ENCODE assay signal across 8 cellular contexts in the genomic region with DNA sequence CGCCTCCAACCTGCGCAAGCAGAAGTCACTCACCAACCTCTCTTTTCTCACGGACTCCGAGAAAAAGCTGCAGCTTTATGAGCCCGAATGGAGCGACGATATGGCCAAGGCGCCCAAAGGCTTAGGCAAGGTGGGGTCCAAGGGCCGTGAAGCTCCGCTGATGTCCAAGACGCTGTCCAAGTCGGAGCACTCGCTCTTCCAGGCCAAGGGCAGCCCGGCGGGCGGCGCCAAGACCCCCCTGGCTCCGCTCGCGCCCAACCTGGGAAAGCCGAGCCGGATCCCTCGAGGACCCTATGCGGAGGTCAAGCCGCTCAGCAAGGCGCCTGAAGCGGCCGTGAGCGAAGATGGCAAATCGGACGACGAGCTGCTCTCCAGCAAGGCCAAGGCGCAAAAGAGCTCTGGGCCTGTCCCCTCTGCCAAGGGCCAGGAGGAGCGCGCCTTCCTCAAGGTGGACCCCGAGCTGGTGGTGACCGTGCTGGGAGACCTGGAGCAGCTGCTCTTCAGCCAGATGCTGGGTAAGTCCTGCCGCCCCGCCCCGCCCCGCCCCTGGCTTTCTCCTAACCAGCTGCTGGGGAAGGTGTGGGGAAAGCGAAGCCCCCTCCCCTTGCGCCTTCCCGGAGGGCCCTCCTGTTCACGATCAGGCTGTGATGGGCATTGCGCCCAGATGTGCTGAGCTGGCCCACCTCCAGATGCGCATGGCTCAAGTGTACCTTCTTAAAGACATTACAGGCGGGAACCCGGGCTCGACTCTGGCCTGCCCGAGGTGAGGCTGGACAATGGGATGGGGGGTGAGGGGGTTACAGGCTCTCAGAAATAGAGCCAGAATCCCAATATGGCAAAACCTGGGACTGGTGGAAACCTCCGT.
DNase-seq lines count a peak whose midpoint lies in the region; ATAC-seq and TF ChIP-seq lines count a peak whose summit lies in the region.
"Had no signal": no experiment of that assay in that cellular context is flagged by ENCODE, and none has a peak within 500 bp of the region (broad histone marks: within the 10 kb centered on the region; RNA-seq: fewer than 3 reads in every experiment).

No MANE protein-coding gene starts in this region.

- H3K4me1 Mint-ChIP-seq in activated T-helper 17 cell treated with anti-CD3 and anti-CD28 coated beads, Interleukin-2, amount 50 U/mL, for 72 hours, result no peaks in the 10 kb centered on the region
- no peaks in the 10 kb centered on the region for H3K4me1 Mint-ChIP-seq in activated naive CD4-positive, alpha-beta T cell treated with anti-CD3 and anti-CD28 coated beads, Interleukin-2, amount 10 ng/mL, durations not matched to agents 7 days and 5 days

- CTCF ChIA-PET in activated naive CD4-positive, alpha-beta T cell treated with anti-CD3 and anti-CD28 coated beads, Interleukin-2, amount 10 ng/mL, durations not matched to agents 7 days and 5 days (lab: Charles Lee), result no interaction called here

- DNase-seq in thoracic aorta (ENCODE audit: low spot score), result no peak
- DNase-seq in activated naive CD4-positive, alpha-beta T cell treated with anti-CD3 and anti-CD28 coated beads, Interleukin-2, amount 10 ng/mL, durations not matched to agents 7 days and 5 days, result no peak
- DNase-seq in activated naive CD4-positive, alpha-beta T cell treated with anti-CD3 and anti-CD28 coated beads, Interleukin-2, amount 50 U/mL, for 72 hours (ENCODE audit: low spot score in 2 of 2), result no peak
- no peak for DNase-seq in NCI-H526 treated with DMSO at 0.1 percent for 48 hours (lab: John Stamatoyannopoulos, UW)

- H3K36me3 ChIP-seq in HUES48 (ENCODE audit: control insufficient read depth, insufficient read depth, low read length), result no peaks in the 10 kb centered on the region
- H3K36me3 ChIP-seq in iPS-20b (ENCODE audit: insufficient read depth, low read depth, low read length), result no peaks in the 10 kb centered on the region
- no peaks in the 10 kb centered on the region for H3K36me3 ChIP-seq in thoracic aorta

- peaks cover 28% of the 10 kb centered on the region for H3K27me3 Mint-ChIP-seq in activated T-helper 17 cell treated with anti-CD3 and anti-CD28 coated beads, Interleukin-2, amount 50 U/mL, for 72 hours
- H3K27me3 Mint-ChIP-seq in activated naive CD4-positive, alpha-beta T cell treated with anti-CD3 and anti-CD28 coated beads, Interleukin-2, amount 10 ng/mL, durations not matched to agents 7 days and 5 days, result peaks cover 73% of the 10 kb centered on the region

- H3K27ac ChIP-seq in HUES48 (ENCODE audit: low read depth, low read length), result no peak overlapping the region
- no peak overlapping the region for H3K27ac ChIP-seq in iPS-20b (ENCODE audit: low read length)
- peak overlapping the region; percentile 47 for H3K27ac ChIP-seq in thoracic aorta
- H3K27ac ChIP-seq: KMS-11 had no signal

- H3K9me3 ChIP-seq in HUES48 (ENCODE audit: control insufficient read depth, insufficient read depth, low read length) (no peaks in the 10 kb centered on the region), iPS-20b (ENCODE audit: insufficient read depth, low read depth, low read length) (no peaks in the 10 kb centered on the region), thoracic aorta (no peaks in the 10 kb centered on the region)

- no peaks in the 10 kb centered on the region for H3K9me3 Mint-ChIP-seq in activated T-helper 17 cell treated with anti-CD3 and anti-CD28 coated beads, Interleukin-2, amount 50 U/mL, for 72 hours
- no peaks in the 10 kb centered on the region for H3K9me3 Mint-ChIP-seq in activated naive CD4-positive, alpha-beta T cell treated with anti-CD3 and anti-CD28 coated beads, Interleukin-2, amount 10 ng/mL, durations not matched to agents 7 days and 5 days
- no peaks in the 10 kb centered on the region for H3K9me3 Mint-ChIP-seq in activated naive CD4-positive, alpha-beta T cell treated with anti-CD3 and anti-CD28 coated beads, Interleukin-2, amount 50 U/mL, for 72 hours

- H3K9ac ChIP-seq in HUES48 (ENCODE audit: low read depth, low read length), result peak overlapping the region; percentile 34; the same call in 1 of the 2 replicates
- H3K9ac ChIP-seq in iPS-20b (ENCODE audit: low read depth, low read length), result peak overlapping the region; percentile 69; the same call in 1 of the 2 replicates
- H3K9ac ChIP-seq: KMS-11 had no signal

- H3K4me3 ChIP-seq in HUES48 (ENCODE audit: low read depth, low read length) (peak overlapping the region; percentile 67), iPS-20b (ENCODE audit: low read length) (peak overlapping the region; percentile 82), thoracic aorta (peak overlapping the region; percentile 80)

- no peak for ATAC-seq in activated T-helper 17 cell treated with anti-CD3 and anti-CD28 coated beads, Interleukin-2, amount 50 U/mL, for 72 hours (replicated peaks)
- no peak for ATAC-seq in thoracic aorta (ENCODE audit: insufficient number of reproducible peaks, low FRiP score, low read depth)
- no peak for ATAC-seq in activated naive CD4-positive, alpha-beta T cell treated with anti-CD3 and anti-CD28 coated beads, Interleukin-2, amount 50 U/mL, for 72 hours

- peak overlapping the region; percentile 33 for H3K4me3 Mint-ChIP-seq in activated T-helper 17 cell treated with anti-CD3 and anti-CD28 coated beads, Interleukin-2, amount 50 U/mL, for 72 hours
- H3K4me3 Mint-ChIP-seq in activated naive CD4-positive, alpha-beta T cell treated with anti-CD3 and anti-CD28 coated beads, Interleukin-2, amount 10 ng/mL, durations not matched to agents 7 days and 5 days, result no peak overlapping the region

- H3K27me3 ChIP-seq in HUES48 (ENCODE audit: control insufficient read depth, insufficient read depth, low read length) (peaks cover 40% of the 10 kb centered on the region), iPS-20b (ENCODE audit: insufficient read depth, low read length) (peaks cover 51% of the 10 kb centered on the region), thoracic aorta (replicated peaks; ENCODE audit: insufficient read depth) (no peaks in the 10 kb centered on the region)

- TF ChIP-seq CTCF in thoracic aorta (IDR thresholded peaks at IDR 0.05), result no peak

- H3K4me1 ChIP-seq in HUES48 (ENCODE audit: control insufficient read depth, insufficient read depth, low read length) (peaks cover 28% of the 10 kb centered on the region), iPS-20b (ENCODE audit: insufficient read depth, low read length) (peaks cover 21% of the 10 kb centered on the region; the same call in 1 of the 2 replicates), thoracic aorta (ENCODE audit: control insufficient read depth in 1 of 2, low read depth in 2 of 2) (peaks cover 23 to 38% of the 10 kb centered on the region in 2 donors)

- H3K27ac Mint-ChIP-seq in activated T-helper 17 cell treated with anti-CD3 and anti-CD28 coated beads, Interleukin-2, amount 50 U/mL, for 72 hours, result no peak overlapping the region
- H3K27ac Mint-ChIP-seq in activated naive CD4-positive, alpha-beta T cell treated with anti-CD3 and anti-CD28 coated beads, Interleukin-2, amount 10 ng/mL, durations not matched to agents 7 days and 5 days, result no peak overlapping the region
- no peak overlapping the region for H3K27ac Mint-ChIP-seq in activated naive CD4-positive, alpha-beta T cell treated with anti-CD3 and anti-CD28 coated beads, Interleukin-2, amount 50 U/mL, for 72 hours

- H3K36me3 Mint-ChIP-seq in activated T-helper 17 cell treated with anti-CD3 and anti-CD28 coated beads, Interleukin-2, amount 50 U/mL, for 72 hours (ENCODE audit: low read depth), result no peaks in the 10 kb centered on the region
- H3K36me3 Mint-ChIP-seq in activated naive CD4-positive, alpha-beta T cell treated with anti-CD3 and anti-CD28 coated beads, Interleukin-2, amount 10 ng/mL, durations not matched to agents 7 days and 5 days, result no peaks in the 10 kb centered on the region
- H3K36me3 Mint-ChIP-seq in activated naive CD4-positive, alpha-beta T cell treated with anti-CD3 and anti-CD28 coated beads, Interleukin-2, amount 50 U/mL, for 72 hours, result no peaks in the 10 kb centered on the region

Comparison
In these comparisons a context has a peak if more than half of its experiments do, and no peak if none do; other contexts are left out.
1. H3K27ac ChIP-seq: peak in thoracic aorta (2 of 2); none in HUES48 (single experiment) and iPS-20b (single experiment).
2. Peak in every context shown above with its lines, with median percentiles within 50 percentile points of each other: H3K4me3 ChIP-seq.